Comparison of ENCODE assay signal across 17 cellular contexts in genomic region chr2:15782769-15783294, GRCh38.
"Had no signal": no experiment of that assay in that cellular context is flagged by ENCODE, and none has a peak within 500 bp of the region (broad histone marks: within the 10 kb centered on the region; RNA-seq: fewer than 3 reads in every experiment).

No MANE protein-coding gene starts in this region.

- H3K9me3 ChIP-seq: MG63 had no signal

- H3K4me3 ChIP-seq: MG63 had no signal

- ATAC-seq: Panc1 had no signal

- DNase-seq: KBM-7, NCI-H1092, NCI-H1105 treated with DMSO at 0.1 percent for 48 hours, NCI-H1417 treated with DMSO at 0.1 percent for 48 hours, NCI-H146, NCI-H1694 treated with DMSO at 0.1 percent for 48 hours, NCI-H1930, NCI-H2081, NCI-H2107, NCI-H2227 treated with DMSO at 0.1 percent for 48 hours, NCI-H524, NCI-H69, NCI-H774, SHP77 had no signal

- H3K27ac ChIP-seq: RWPE1 had no signal

- H3K27me3 ChIP-seq: MG63 had no signal

- H3K36me3 ChIP-seq: MG63 had no signal
